ENCODE assay signal across 12 cellular contexts in the genomic region with DNA sequence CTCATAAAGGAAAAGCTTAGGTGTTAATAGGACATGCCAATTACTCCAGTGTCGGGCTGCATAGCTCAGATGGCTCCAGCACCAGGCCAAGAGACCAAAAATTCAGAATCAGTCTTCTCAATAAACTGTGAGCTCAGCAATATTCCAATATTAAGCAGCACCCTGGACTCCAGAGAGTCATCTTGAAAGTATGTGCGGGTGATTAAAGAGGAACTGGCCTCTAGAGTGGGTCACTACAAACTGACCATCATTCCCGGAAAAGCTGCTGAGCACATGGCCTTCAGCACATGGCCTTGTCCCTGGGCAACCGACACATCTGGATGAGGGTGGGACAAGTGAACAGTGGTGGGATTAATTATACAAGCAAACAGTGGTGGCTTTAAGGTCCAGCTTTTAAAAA. TPM values are rescaled to one million over a fixed set of nuclear protein-coding genes. Genes with fewer than 3 reads are reported as not detected.
DNase-seq lines count a peak whose midpoint lies in the region; ATAC-seq, FAIRE-seq and TF ChIP-seq lines count a peak whose summit lies in the region.
"Had no signal": no experiment of that assay in that cellular context is flagged by ENCODE, and none has a peak within 500 bp of the region (broad histone marks: within the 10 kb centered on the region; RNA-seq: fewer than 3 reads in every experiment).

No MANE protein-coding gene starts in this region.

- FAIRE-seq in HepG2 (lab: Jason Lieb, UNC) (no peak), GM12892 (lab: Jason Lieb, UNC) (no peak)

- no peak for DNase-seq in left ventricle myocardium superior
- DNase-seq in Right ventricle myocardium inferior (ENCODE audit: missing footprints), result no peak
- no peak for DNase-seq in body of pancreas
- DNase-seq in HepG2 (ENCODE audit: low spot score), result no peak
- no peak for DNase-seq in stimulated activated naive B cell treated with anti-CD40 and anti-IgM and Interleukin-4, amounts not matched to agents 10 μg/mL and 1 μg/mL and 100 μg/mL, for 72 hours
- no peak for DNase-seq in activated T-cell treated with anti-CD3 and anti-CD28 coated beads, Interleukin-2, amount 50 U/mL, for 72 hours
- no peak for DNase-seq in H4 (ENCODE audit: low spot score)
- no peak for DNase-seq in GM12892 (ENCODE audit: insufficient read length)
- DNase-seq: activated CD4-positive, alpha-beta T cell treated with anti-CD3 and anti-CD28 coated beads, Interleukin-2, amount 10 ng/mL, durations not matched to agents 7 days and 5 days; NCI-H1105 treated with DMSO at 0.1 percent for 48 hours; NCI-H510A treated with DMSO at 0.1 percent for 48 hours; Peyer's patch had no signal

- H3K4me1 ChIP-seq in body of pancreas (peaks cover 8% of the 10 kb centered on the region), HepG2 (ENCODE audit: insufficient read depth, low read length) (no peaks in the 10 kb centered on the region)
- H3K4me1 ChIP-seq: Peyer's patch had no signal

- H3K4me3 ChIP-seq in body of pancreas (no peak overlapping the region), HepG2 (replicated peaks in 1 of 3; ENCODE audit: insufficient read depth in 1 of 3, low read depth in 2 of 3, low read length in 3 of 3) (no peak overlapping the region)
- H3K4me3 ChIP-seq: Peyer's patch had no signal

- no peak for TF ChIP-seq RAD21 in HepG2 (CRISPR knock-in tag; IDR thresholded peaks at IDR 0.05)

- no peak overlapping the region for H2AFZ ChIP-seq in HepG2 (ENCODE audit: low read length)

- no peak overlapping the region for H3K27ac Mint-ChIP-seq in stimulated activated naive B cell treated with anti-CD40 and anti-IgM and Interleukin-4, amounts not matched to agents 10 μg/mL and 1 μg/mL and 100 μg/mL, for 72 hours
- no peak overlapping the region for H3K27ac Mint-ChIP-seq in activated T-cell treated with anti-CD3 and anti-CD28 coated beads, Interleukin-2, amount 50 U/mL, for 72 hours
- H3K27ac Mint-ChIP-seq: activated CD4-positive, alpha-beta T cell treated with anti-CD3 and anti-CD28 coated beads, Interleukin-2, amount 10 ng/mL, durations not matched to agents 7 days and 5 days had no signal

- in situ Hi-C loops in HepG2 (cut with HindIII; ENCODE audit: extremely low pct_ligation_motif_present, low pct_unique_long_range_greater_than_20kb), result no loop called here

- H3K27ac ChIP-seq in body of pancreas (peak overlapping the region in 2 of 4 donors; percentile 24 to 25), HepG2 (ENCODE audit: extremely low read length, insufficient read depth, low read length) (no peak overlapping the region)
- H3K27ac ChIP-seq: Peyer's patch had no signal

- H3K4me3 Mint-ChIP-seq in stimulated activated naive B cell treated with anti-CD40 and anti-IgM and Interleukin-4, amounts not matched to agents 10 μg/mL and 1 μg/mL and 100 μg/mL, for 72 hours, result no peak overlapping the region
- H3K4me3 Mint-ChIP-seq in activated T-cell treated with anti-CD3 and anti-CD28 coated beads, Interleukin-2, amount 50 U/mL, for 72 hours, result no peak overlapping the region
- H3K4me3 Mint-ChIP-seq: activated CD4-positive, alpha-beta T cell treated with anti-CD3 and anti-CD28 coated beads, Interleukin-2, amount 10 ng/mL, durations not matched to agents 7 days and 5 days had no signal

- H3K9me3 Mint-ChIP-seq in stimulated activated naive B cell treated with anti-CD40 and anti-IgM and Interleukin-4, amounts not matched to agents 10 μg/mL and 1 μg/mL and 100 μg/mL, for 72 hours, result peaks cover 2 to 4% of the 10 kb centered on the region in 2 donors
- H3K9me3 Mint-ChIP-seq in activated T-cell treated with anti-CD3 and anti-CD28 coated beads, Interleukin-2, amount 50 U/mL, for 72 hours, result peaks cover 0 to under 1% of the 10 kb centered on the region in 2 donors
- H3K9me3 Mint-ChIP-seq: activated CD4-positive, alpha-beta T cell treated with anti-CD3 and anti-CD28 coated beads, Interleukin-2, amount 10 ng/mL, durations not matched to agents 7 days and 5 days had no signal

- H3K9ac ChIP-seq in HepG2 (ENCODE audit: insufficient read depth, low read depth, low read length), result no peak overlapping the region

- CTCF ChIA-PET in HepG2 (lab: Yijun Ruan, JAX; ENCODE audit: low intra/inter-chr PET ratio, low total read pairs), result no interaction called here

- TF ChIP-seq POLR2A in body of pancreas (IDR thresholded peaks at IDR 0.05), result no peak
- no peak for TF ChIP-seq POLR2A in HepG2 (IDR thresholded peaks at IDR 0.05; ENCODE audit: insufficient read depth in 1 of 2, low read depth in 2 of 2, low read length in 2 of 2)
- TF ChIP-seq POLR2A in GM12892 (IDR thresholded peaks at IDR 0.05; ENCODE audit: low read depth, low read length), result no peak

- H3K27me3 Mint-ChIP-seq in stimulated activated naive B cell treated with anti-CD40 and anti-IgM and Interleukin-4, amounts not matched to agents 10 μg/mL and 1 μg/mL and 100 μg/mL, for 72 hours, result no peaks in the 10 kb centered on the region
- peaks cover 2% of the 10 kb centered on the region for H3K27me3 Mint-ChIP-seq in activated T-cell treated with anti-CD3 and anti-CD28 coated beads, Interleukin-2, amount 50 U/mL, for 72 hours (ENCODE audit: low read depth)
- H3K27me3 Mint-ChIP-seq: activated CD4-positive, alpha-beta T cell treated with anti-CD3 and anti-CD28 coated beads, Interleukin-2, amount 10 ng/mL, durations not matched to agents 7 days and 5 days had no signal

- TF ChIP-seq CTCF in body of pancreas (IDR thresholded peaks at IDR 0.05), result no peak
- TF ChIP-seq CTCF in HepG2 (CRISPR knock-in tag; IDR thresholded peaks at IDR 0.05), result no peak

- intact Hi-C loops in left ventricle myocardium superior (cut with micrococcal nuclease) (no loop called here), Right ventricle myocardium inferior (cut with DNase I) (no loop called here), body of pancreas (cut with DNase I) (no loop called here), HepG2 (cut with micrococcal nuclease; ENCODE audit: unreplicated experiment) (no loop called here)

- no peak overlapping the region for H3K4me2 ChIP-seq in HepG2 (ENCODE audit: low read depth, low read length)

- peaks cover 41% of the 10 kb centered on the region for H3K79me2 ChIP-seq in HepG2 (ENCODE audit: insufficient read depth, low read length)

- peaks cover 9% of the 10 kb centered on the region; the same call in 1 of the 2 replicates for H4K20me1 ChIP-seq in HepG2 (ENCODE audit: insufficient read depth, low read length)

- ATAC-seq in left ventricle myocardium superior (peak; percentile 23), Right ventricle myocardium inferior (no peak), body of pancreas (peak; percentile 40), HepG2 (no peak)
- no peak for ATAC-seq in stimulated activated naive B cell treated with anti-CD40 and anti-IgM and Interleukin-4, amounts not matched to agents 10 μg/mL and 1 μg/mL and 100 μg/mL, for 72 hours (replicated peaks)
- ATAC-seq in activated T-cell treated with anti-CD3 and anti-CD28 coated beads, Interleukin-2, amount 50 U/mL, for 72 hours (replicated peaks in 1 of 2), result no peak

- H3K27me3 ChIP-seq in body of pancreas (no peaks in the 10 kb centered on the region), HepG2 (ENCODE audit: control insufficient read depth in 1 of 2, insufficient read depth in 2 of 2, low read length in 2 of 2) (no peaks in the 10 kb centered on the region)
- H3K27me3 ChIP-seq: Peyer's patch had no signal

- POLR2A ChIA-PET in HepG2 (lab: Yijun Ruan, JAX), result no interaction called here

- no peaks in the 10 kb centered on the region for H3K4me1 Mint-ChIP-seq in stimulated activated naive B cell treated with anti-CD40 and anti-IgM and Interleukin-4, amounts not matched to agents 10 μg/mL and 1 μg/mL and 100 μg/mL, for 72 hours
- H3K4me1 Mint-ChIP-seq in activated T-cell treated with anti-CD3 and anti-CD28 coated beads, Interleukin-2, amount 50 U/mL, for 72 hours (ENCODE audit: low read depth), result no peaks in the 10 kb centered on the region
- H3K4me1 Mint-ChIP-seq: activated CD4-positive, alpha-beta T cell treated with anti-CD3 and anti-CD28 coated beads, Interleukin-2, amount 10 ng/mL, durations not matched to agents 7 days and 5 days had no signal

- WGBS in body of pancreas, 2 donors, result 78 to 92% methylated on average over 4 of the region's 4 CpGs
- WGBS in HepG2 (ENCODE audit: low lambda C conversion rate), result 100% methylated on average over 4 of the region's 4 CpGs

- no TSS peak for BruUV-seq in HepG2 (replicated peaks; lab: Mats Ljungman, UMichigan)

- H3K9me3 ChIP-seq in body of pancreas (no peaks in the 10 kb centered on the region), HepG2 (ENCODE audit: low read length) (no peaks in the 10 kb centered on the region)
- H3K9me3 ChIP-seq: Peyer's patch had no signal

- H3K36me3 Mint-ChIP-seq in stimulated activated naive B cell treated with anti-CD40 and anti-IgM and Interleukin-4, amounts not matched to agents 10 μg/mL and 1 μg/mL and 100 μg/mL, for 72 hours, result no peaks in the 10 kb centered on the region
- H3K36me3 Mint-ChIP-seq in activated T-cell treated with anti-CD3 and anti-CD28 coated beads, Interleukin-2, amount 50 U/mL, for 72 hours (ENCODE audit: insufficient read depth in 2 of 2), result no peaks in the 10 kb centered on the region

- TF ChIP-seq EP300 in HepG2 (IDR thresholded peaks at IDR 0.05; ENCODE audit: low read depth in 2 of 2, low read length in 2 of 2) (no peak), HepG2 (CRISPR knock-in tag; IDR thresholded peaks at IDR 0.05; ENCODE audit: borderline replicate concordance) (no peak)

- H3K36me3 ChIP-seq in body of pancreas (replicated peaks in 1 of 2; ENCODE audit: insufficient read depth in 1 of 2, low read depth in 2 of 2), result no peaks in the 10 kb centered on the region
- peaks cover 1 to 10% of the 10 kb centered on the region in 2 experiments; a peak in 3 of 5 replicates for H3K36me3 ChIP-seq in HepG2 (replicated peaks in 1 of 2; ENCODE audit: control insufficient read depth in 1 of 2, insufficient read depth in 2 of 2, low read length in 2 of 2)
- H3K36me3 ChIP-seq: Peyer's patch had no signal

RNA-seq across cellular contexts. Expression of a gene that starts 59.0 kb away (rescaled TPM):
- 37.5 TPM for total RNA-seq in left ventricle myocardium superior
- total RNA-seq in Right ventricle myocardium inferior, result 33.1 TPM
- 10 to 100 TPM; 44.2 to 63.6 TPM for total RNA-seq in body of pancreas
- 25.3 and 26.0 TPM in 2 replicates for total RNA-seq in HepG2 (2016; rRNA removed; fragmentation: Illumina TruSeq; extraction: Trizol)
- total RNA-seq in HepG2 (2016; cell fraction: cytosol; rRNA removed; fragmentation: Illumina TruSeq; extraction: Trizol; ENCODE audit: low read depth), result 19.7 and 22.4 TPM in 2 replicates
- 20.3 and 24.5 TPM in 2 replicates for total RNA-seq in HepG2 (2016; cell fraction: insoluble cytoplasmic fraction; rRNA removed; fragmentation: Illumina TruSeq; extraction: Trizol)
- total RNA-seq in HepG2 (2016; cell fraction: membrane; rRNA removed; fragmentation: Illumina TruSeq; extraction: Trizol), result 13.5 and 15.2 TPM in 2 replicates
- 38.6 and 46.5 TPM in 2 replicates for total RNA-seq in HepG2 (2016; cell fraction: nucleus; rRNA removed; fragmentation: Illumina TruSeq; extraction: Trizol)
- 22.2 and 24.6 TPM in 2 replicates for polyA plus RNA-seq in HepG2 (2011; rRNA removed)
- polyA plus RNA-seq in HepG2 (2011; cell fraction: cytosol; rRNA removed), result 16.2 and 18.5 TPM in 2 replicates
- 39.9 and 44.0 TPM in 2 replicates for polyA plus RNA-seq in HepG2 (2011; cell fraction: nucleus; rRNA removed)
- polyA plus RNA-seq in HepG2 (2012), result 22.8 and 24.7 TPM in 2 replicates
- polyA plus RNA-seq in HepG2 (2016; cell fraction: cytosol; fragmentation: Illumina TruSeq; extraction: Trizol; ENCODE audit: low read depth), result 0.42 and 0.67 TPM in 2 replicates
- polyA plus RNA-seq in HepG2 (2016; cell fraction: insoluble cytoplasmic fraction; fragmentation: Illumina TruSeq; extraction: Trizol; ENCODE audit: low read depth), result 12.8 and 14.8 TPM in 2 replicates
- 1.3 and 1.8 TPM in 2 replicates for polyA plus RNA-seq in HepG2 (2016; cell fraction: membrane; fragmentation: Illumina TruSeq; extraction: Trizol; ENCODE audit: low read depth)
- 24.7 and 30.8 TPM in 2 replicates for polyA plus RNA-seq in HepG2 (2016; cell fraction: nucleus; fragmentation: Illumina TruSeq; extraction: Trizol; ENCODE audit: insufficient read depth, low read depth)
- 5.0 and 41.6 TPM in 2 replicates for polyA minus RNA-seq in HepG2 (2011; rRNA and poly(A)+ RNA removed; ENCODE audit: low replicate concordance)
- 24.9 and 26.3 TPM in 2 replicates for polyA minus RNA-seq in HepG2 (2011; cell fraction: cytosol; rRNA and poly(A)+ RNA removed)
- 140 and 147 TPM in 2 replicates for polyA minus RNA-seq in HepG2 (2011; cell fraction: nucleus; rRNA and poly(A)+ RNA removed)
- total RNA-seq in activated T-cell treated with anti-CD3 and anti-CD28 coated beads, Interleukin-2, amount 50 U/mL, for 72 hours, result under 1 TPM; 0.41 to 0.67 TPM
- 0.93 and 1.4 TPM in 2 replicates for total RNA-seq in H4 (2014; rRNA removed; shearing (Covaris generic))
- polyA plus RNA-seq in GM12892 (2012; ENCODE audit: missing spikeins), result 0.36 TPM

Comparison
In these comparisons a context has a peak if more than half of its experiments do, and no peak if none do; other contexts are left out.
1. ATAC-seq: peak in left ventricle myocardium superior (single experiment) and body of pancreas (single experiment); none in Right ventricle myocardium inferior (single experiment), HepG2 (single experiment), stimulated activated naive B cell treated with anti-CD40 and anti-IgM and Interleukin-4, amounts not matched to agents 10 μg/mL and 1 μg/mL and 100 μg/mL, for 72 hours (0 of 2) and activated T-cell treated with anti-CD3 and anti-CD28 coated beads, Interleukin-2, amount 50 U/mL, for 72 hours (0 of 2).